In genomic region chr5:129053438-129053837, GRCh38 we compare ENCODE assay signal across 12 cellular contexts.
"Had no signal": no experiment of that assay in that cellular context is flagged by ENCODE, and none has a peak within 500 bp of the region (broad histone marks: within the 10 kb centered on the region; RNA-seq: fewer than 3 reads in every experiment).

No MANE protein-coding gene starts in this region.

- H3K27ac ChIP-seq: brain microvascular endothelial cell, parathyroid adenoma, thyroid gland, uterus had no signal

- ATAC-seq: left colon; naive thymus-derived CD4-positive, alpha-beta T cell had no signal

- H3K36me3 ChIP-seq: brain microvascular endothelial cell, thyroid gland, uterus had no signal

- H2AFZ ChIP-seq: parathyroid adenoma had no signal

- DNase-seq: activated B cell treated with CpG ODN at 0.5 μM for 24 hours; activated CD4-positive, alpha-beta T cell treated with anti-CD3 and anti-CD28 coated beads, Interleukin-2, amount 10 ng/mL, durations not matched to agents 7 days and 5 days; activated CD8-positive, alpha-beta memory T cell treated with anti-CD3 and anti-CD28 coated beads for 24 hours; amygdala; brain microvascular endothelial cell; left colon; mammary epithelial cell; naive thymus-derived CD4-positive, alpha-beta T cell; stimulated activated CD4-positive, alpha-beta T cell treated with anti-CD3 and anti-CD28 coated beads, Interleukin-4, amount 100 ng/mL, for 4 hours; thyroid gland; uterus had no signal

- H3K27me3 ChIP-seq: brain microvascular endothelial cell, thyroid gland, uterus had no signal

- H3K9me3 ChIP-seq: thyroid gland, uterus had no signal

- H3K79me2 ChIP-seq: parathyroid adenoma had no signal

- H3K4me3 ChIP-seq: thyroid gland, uterus had no signal

- H3K9ac ChIP-seq: parathyroid adenoma had no signal

- H3K4me1 ChIP-seq: parathyroid adenoma, thyroid gland, uterus had no signal
